In the genomic region with DNA sequence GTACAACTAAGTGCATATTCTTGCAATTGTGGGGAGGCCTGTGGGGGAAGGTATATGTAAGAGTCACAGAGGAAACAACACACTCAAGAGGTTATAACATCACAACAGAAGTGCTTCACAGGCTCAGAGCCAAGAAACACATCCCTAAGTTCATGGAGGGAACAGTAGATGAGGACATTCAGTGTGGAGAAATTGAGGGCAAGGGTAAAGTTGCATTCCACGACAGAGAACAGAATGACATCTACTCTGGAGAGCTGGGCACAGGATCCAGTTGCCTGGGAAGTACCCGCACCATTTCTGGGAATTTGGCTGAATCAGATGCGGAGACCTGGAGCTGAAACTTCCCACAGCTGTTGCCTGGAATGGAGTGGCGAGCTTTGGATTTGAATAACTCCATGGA, we compare ENCODE assay signal across 15 cellular contexts.
DNase-seq lines count a peak whose midpoint lies in the region; ATAC-seq, FAIRE-seq and TF ChIP-seq lines count a peak whose summit lies in the region.
"Had no signal": no experiment of that assay in that cellular context is flagged by ENCODE, and none has a peak within 500 bp of the region (broad histone marks: within the 10 kb centered on the region; RNA-seq: fewer than 3 reads in every experiment).

No MANE protein-coding gene starts in this region.

- no peak for TF ChIP-seq POLR2A in heart left ventricle (IDR thresholded peaks at IDR 0.05)
- TF ChIP-seq POLR2A in H54 (IDR thresholded peaks at IDR 0.05; ENCODE audit: low read depth, low read length), result no peak

- no peaks in the 10 kb centered on the region for H3K4me1 Mint-ChIP-seq in activated CD4-positive, alpha-beta T cell treated with anti-CD3 and anti-CD28 coated beads, Interleukin-2, amount 10 ng/mL, durations not matched to agents 7 days and 5 days
- H3K4me1 Mint-ChIP-seq in activated T-helper 17 cell treated with anti-CD3 and anti-CD28 coated beads, Interleukin-2, amount 50 U/mL, for 72 hours, result no peaks in the 10 kb centered on the region

- DNase-seq in ELR (ENCODE audit: low read depth), result peak; percentile 14
- peak; percentile 93 for DNase-seq in brain pericyte (ENCODE audit: low read depth, low spot score)
- no peak for DNase-seq in heart left ventricle
- DNase-seq in sciatic nerve (ENCODE audit: low spot score), result no peak
- no peak for DNase-seq in activated CD4-positive, alpha-beta T cell treated with anti-CD3 and anti-CD28 coated beads, Interleukin-2, amount 10 ng/mL, durations not matched to agents 7 days and 5 days
- DNase-seq in kidney tubule cell (ENCODE audit: low spot score), result no peak
- no peak for DNase-seq in H54 (ENCODE audit: insufficient read length, low spot score)
- DNase-seq: activated CD4-positive, alpha-beta memory T cell treated with anti-CD3 and anti-CD28 coated beads for 36 hours; activated gamma-delta T cell; cortex of kidney; gastrocnemius medialis; NCI-H1417; T-helper 9 cell had no signal

- intact Hi-C loops in heart left ventricle (cut with DNase I), result loop anchor here in 2 of 10 donors (5.0 to 10.0 kb wide), 2 partner anchors 127 to 270 kb away; no protein-coding TSS in a partner anchor
- intact Hi-C loops in sciatic nerve (cut with DNase I), result no loop called here

- CTCF ChIA-PET in activated CD4-positive, alpha-beta T cell treated with anti-CD3 and anti-CD28 coated beads, Interleukin-2, amount 10 ng/mL, durations not matched to agents 7 days and 5 days (lab: Charles Lee), result no interaction called here

- ATAC-seq in heart left ventricle, result peak; percentile 30 to 71 (median 60)
- ATAC-seq in sciatic nerve, result peak; percentile 97
- ATAC-seq in activated T-helper 17 cell treated with anti-CD3 and anti-CD28 coated beads, Interleukin-2, amount 50 U/mL, for 72 hours (replicated peaks), result no peak
- ATAC-seq: natural killer cell treated with Interleukin-12 subunit alpha and Interleukin-12 subunit beta and Interleukin-15 and Interleukin-18, amount 100 ng/mL, for 72 hours had no signal

- peaks cover 0 to 8% (median 0%) of the 10 kb centered on the region in 12 donors for H3K9me3 ChIP-seq in heart left ventricle
- H3K9me3 ChIP-seq: gastrocnemius medialis had no signal

- POLR2A ChIA-PET in activated CD4-positive, alpha-beta T cell treated with anti-CD3 and anti-CD28 coated beads, Interleukin-2, amount 10 ng/mL, durations not matched to agents 7 days and 5 days (lab: Charles Lee), result no interaction called here

- H3K36me3 ChIP-seq in heart left ventricle, result no peaks in the 10 kb centered on the region
- H3K36me3 ChIP-seq: gastrocnemius medialis had no signal

- H3K36me3 Mint-ChIP-seq in activated CD4-positive, alpha-beta T cell treated with anti-CD3 and anti-CD28 coated beads, Interleukin-2, amount 10 ng/mL, durations not matched to agents 7 days and 5 days (ENCODE audit: low read depth), result no peaks in the 10 kb centered on the region
- H3K36me3 Mint-ChIP-seq in activated T-helper 17 cell treated with anti-CD3 and anti-CD28 coated beads, Interleukin-2, amount 50 U/mL, for 72 hours (ENCODE audit: low read depth), result no peaks in the 10 kb centered on the region
- H3K36me3 Mint-ChIP-seq: activated CD4-positive, alpha-beta memory T cell treated with anti-CD3 and anti-CD28 coated beads for 36 hours; natural killer cell treated with Interleukin-12 subunit alpha and Interleukin-12 subunit beta and Interleukin-15 and Interleukin-18, amount 100 ng/mL, for 72 hours had no signal

- no peak overlapping the region for H3K27ac Mint-ChIP-seq in activated CD4-positive, alpha-beta T cell treated with anti-CD3 and anti-CD28 coated beads, Interleukin-2, amount 10 ng/mL, durations not matched to agents 7 days and 5 days
- H3K27ac Mint-ChIP-seq in activated T-helper 17 cell treated with anti-CD3 and anti-CD28 coated beads, Interleukin-2, amount 50 U/mL, for 72 hours, result no peak overlapping the region
- H3K27ac Mint-ChIP-seq: activated CD4-positive, alpha-beta memory T cell treated with anti-CD3 and anti-CD28 coated beads for 36 hours; natural killer cell treated with Interleukin-12 subunit alpha and Interleukin-12 subunit beta and Interleukin-15 and Interleukin-18, amount 100 ng/mL, for 72 hours had no signal

- no peak overlapping the region for H3K4me3 Mint-ChIP-seq in activated CD4-positive, alpha-beta T cell treated with anti-CD3 and anti-CD28 coated beads, Interleukin-2, amount 10 ng/mL, durations not matched to agents 7 days and 5 days
- H3K4me3 Mint-ChIP-seq in activated T-helper 17 cell treated with anti-CD3 and anti-CD28 coated beads, Interleukin-2, amount 50 U/mL, for 72 hours, result no peak overlapping the region
- H3K4me3 Mint-ChIP-seq: activated CD4-positive, alpha-beta memory T cell treated with anti-CD3 and anti-CD28 coated beads for 36 hours; natural killer cell treated with Interleukin-12 subunit alpha and Interleukin-12 subunit beta and Interleukin-15 and Interleukin-18, amount 100 ng/mL, for 72 hours had no signal

- H3K4me1 ChIP-seq in heart left ventricle, result peaks cover 0 to 23% (median 3%) of the 10 kb centered on the region in 12 donors

- peak overlapping the region in 9 of 12 donors; percentile 13 to 64 (median 31) for H3K27ac ChIP-seq in heart left ventricle

- no peak overlapping the region for H3K4me3 ChIP-seq in heart left ventricle
- H3K4me3 ChIP-seq: gastrocnemius medialis had no signal

- no peaks in the 10 kb centered on the region for H3K9me3 Mint-ChIP-seq in activated CD4-positive, alpha-beta T cell treated with anti-CD3 and anti-CD28 coated beads, Interleukin-2, amount 10 ng/mL, durations not matched to agents 7 days and 5 days
- no peaks in the 10 kb centered on the region for H3K9me3 Mint-ChIP-seq in activated T-helper 17 cell treated with anti-CD3 and anti-CD28 coated beads, Interleukin-2, amount 50 U/mL, for 72 hours

- TF ChIP-seq CTCF in heart left ventricle (IDR thresholded peaks at IDR 0.05), result no peak

- no peaks in the 10 kb centered on the region for H3K27me3 ChIP-seq in heart left ventricle
- H3K27me3 ChIP-seq: gastrocnemius medialis had no signal

- WGBS in heart left ventricle, 4 donors, result 66 to 81% (median 75%) methylated on average over 4 of the region's 4 CpGs

- FAIRE-seq in H54 (lab: Jason Lieb, UNC), result no peak

- peaks cover 11% of the 10 kb centered on the region for H3K27me3 Mint-ChIP-seq in activated CD4-positive, alpha-beta T cell treated with anti-CD3 and anti-CD28 coated beads, Interleukin-2, amount 10 ng/mL, durations not matched to agents 7 days and 5 days
- peaks cover 18% of the 10 kb centered on the region for H3K27me3 Mint-ChIP-seq in activated T-helper 17 cell treated with anti-CD3 and anti-CD28 coated beads, Interleukin-2, amount 50 U/mL, for 72 hours

Comparison
In these comparisons a context has a peak if more than half of its experiments do, and no peak if none do; other contexts are left out.
1. DNase-seq: peak in ELR (single experiment) and brain pericyte (single experiment); none in heart left ventricle (0 of 5), sciatic nerve (single experiment), activated CD4-positive, alpha-beta T cell treated with anti-CD3 and anti-CD28 coated beads, Interleukin-2, amount 10 ng/mL, durations not matched to agents 7 days and 5 days (single experiment), kidney tubule cell (single experiment) and H54 (single experiment).